Comparison of ENCODE assay signal across 1 cellular context in the genomic region with DNA sequence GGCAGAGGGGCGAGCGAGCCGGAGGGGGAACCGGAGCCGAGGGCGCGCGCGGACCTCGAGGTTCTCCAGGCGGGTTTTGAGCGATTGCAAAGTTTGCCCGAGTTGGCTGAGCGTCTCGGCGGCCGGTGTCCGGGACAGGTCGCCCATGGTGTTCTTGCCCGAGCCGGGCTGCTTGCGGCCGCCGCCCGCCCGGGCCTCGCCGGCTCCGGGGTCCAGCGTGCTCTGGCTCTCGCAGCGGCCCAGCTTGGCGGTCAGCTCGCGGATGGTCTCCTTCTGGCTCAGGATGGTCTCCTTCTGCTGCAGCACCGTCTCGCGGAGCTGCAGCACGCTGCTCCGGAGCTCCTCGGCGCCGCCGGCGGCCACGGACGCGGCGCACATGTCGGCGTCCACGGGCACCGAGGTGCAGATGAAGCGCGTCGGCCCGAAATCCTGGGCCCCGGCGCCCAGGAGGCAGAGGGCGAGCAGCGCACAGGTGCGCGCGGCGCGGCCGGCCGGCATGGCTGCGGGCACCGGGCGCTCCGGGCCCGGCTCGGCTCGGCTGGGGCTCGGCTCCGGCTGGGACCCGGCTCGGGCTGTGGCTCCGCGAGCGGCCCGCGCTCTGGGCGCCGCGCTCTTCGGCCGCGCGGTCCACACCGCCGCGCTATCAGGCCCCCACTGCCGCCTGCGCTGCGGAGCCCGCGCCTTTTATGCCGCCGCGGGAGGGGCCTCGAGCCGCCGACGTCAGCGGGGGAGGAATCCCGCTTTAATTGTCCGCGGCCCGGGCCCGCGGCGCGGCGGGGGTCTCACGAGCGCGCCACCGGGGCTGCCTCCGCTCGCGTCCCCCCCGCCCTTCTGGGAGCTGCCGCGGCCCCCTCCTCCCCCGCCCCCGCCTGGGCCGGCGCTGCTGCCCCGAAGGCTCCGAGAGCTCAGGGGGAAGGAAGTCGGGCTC.
TF ChIP-seq lines count a peak whose summit lies in the region.

A gene with protein sequence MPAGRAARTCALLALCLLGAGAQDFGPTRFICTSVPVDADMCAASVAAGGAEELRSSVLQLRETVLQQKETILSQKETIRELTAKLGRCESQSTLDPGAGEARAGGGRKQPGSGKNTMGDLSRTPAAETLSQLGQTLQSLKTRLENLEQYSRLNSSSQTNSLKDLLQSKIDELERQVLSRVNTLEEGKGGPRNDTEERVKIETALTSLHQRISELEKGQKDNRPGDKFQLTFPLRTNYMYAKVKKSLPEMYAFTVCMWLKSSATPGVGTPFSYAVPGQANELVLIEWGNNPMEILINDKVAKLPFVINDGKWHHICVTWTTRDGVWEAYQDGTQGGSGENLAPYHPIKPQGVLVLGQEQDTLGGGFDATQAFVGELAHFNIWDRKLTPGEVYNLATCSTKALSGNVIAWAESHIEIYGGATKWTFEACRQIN (minus strand): TSS at position 659 of the 928 bp plus-strand sequence. CDS start 161 bp downstream, at position 498.

TF ChIP-seq in HepG2, 621 proteins besides CTCF, POLR2A, EP300 and RAD21 (continued from another document):
- TF ChIP-seq, protein P1, sequence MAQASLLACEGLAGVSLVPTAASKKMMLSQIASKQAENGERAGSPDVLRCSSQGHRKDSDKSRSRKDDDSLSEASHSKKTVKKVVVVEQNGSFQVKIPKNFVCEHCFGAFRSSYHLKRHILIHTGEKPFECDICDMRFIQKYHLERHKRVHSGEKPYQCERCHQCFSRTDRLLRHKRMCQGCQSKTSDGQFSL (CRISPR knock-in tag; IDR thresholded peaks at IDR 0.05), result no peak
